1 cellular context compared by ENCODE assay signal in the genomic region with DNA sequence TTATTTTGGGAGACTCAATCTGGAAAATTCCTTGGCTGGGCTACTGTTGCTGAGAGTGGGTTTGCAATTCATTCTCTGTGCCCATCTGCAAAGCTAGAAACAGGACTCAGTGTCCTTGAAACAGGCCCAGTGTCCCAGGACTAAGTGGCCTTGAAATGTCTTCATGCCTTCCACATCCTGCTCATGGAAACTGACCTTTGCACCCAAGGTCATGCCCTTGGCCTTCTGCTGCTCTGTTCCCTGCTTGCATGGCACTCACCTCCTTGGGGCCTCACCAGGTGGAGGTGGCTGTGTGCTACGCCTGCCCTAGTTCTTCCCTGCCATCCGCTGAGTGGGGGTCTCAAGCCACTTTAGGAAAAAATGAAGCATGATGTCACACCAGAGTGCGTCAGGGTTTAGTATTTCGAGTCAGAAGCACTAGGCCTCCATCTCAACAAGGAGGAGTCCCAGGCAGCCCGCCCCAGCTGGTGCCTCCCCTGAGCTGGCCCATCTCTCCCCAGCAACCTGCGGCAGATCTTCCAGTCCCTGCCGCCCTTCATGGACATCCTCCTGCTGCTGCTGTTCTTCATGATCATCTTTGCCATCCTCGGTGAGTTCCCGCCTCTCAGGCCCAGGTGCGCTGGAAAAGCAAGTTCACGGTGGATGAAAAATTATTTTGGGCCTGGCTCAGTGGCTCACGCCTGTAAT.
TF ChIP-seq lines count a peak whose summit lies in the region.

No MANE protein-coding gene starts in this region.

TF ChIP-seq in HepG2, 621 proteins besides CTCF, POLR2A, EP300 and RAD21 (continued from another document and continues in another):
- TF ChIP-seq, protein P1, sequence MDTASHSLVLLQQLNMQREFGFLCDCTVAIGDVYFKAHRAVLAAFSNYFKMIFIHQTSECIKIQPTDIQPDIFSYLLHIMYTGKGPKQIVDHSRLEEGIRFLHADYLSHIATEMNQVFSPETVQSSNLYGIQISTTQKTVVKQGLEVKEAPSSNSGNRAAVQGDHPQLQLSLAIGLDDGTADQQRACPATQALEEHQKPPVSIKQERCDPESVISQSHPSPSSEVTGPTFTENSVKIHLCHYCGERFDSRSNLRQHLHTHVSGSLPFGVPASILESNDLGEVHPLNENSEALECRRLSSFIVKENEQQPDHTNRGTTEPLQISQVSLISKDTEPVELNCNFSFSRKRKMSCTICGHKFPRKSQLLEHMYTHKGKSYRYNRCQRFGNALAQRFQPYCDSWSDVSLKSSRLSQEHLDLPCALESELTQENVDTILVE (CRISPR knock-in tag; IDR thresholded peaks at IDR 0.05): no peak
- TF ChIP-seq KDM1A (CRISPR knock-in tag; IDR thresholded peaks at IDR 0.05): no peak
- no peak for TF ChIP-seq ZNF431 (CRISPR knock-in tag; IDR thresholded peaks at IDR 0.05; ENCODE audit: borderline replicate concordance, low read depth)
- TF ChIP-seq, protein P2, sequence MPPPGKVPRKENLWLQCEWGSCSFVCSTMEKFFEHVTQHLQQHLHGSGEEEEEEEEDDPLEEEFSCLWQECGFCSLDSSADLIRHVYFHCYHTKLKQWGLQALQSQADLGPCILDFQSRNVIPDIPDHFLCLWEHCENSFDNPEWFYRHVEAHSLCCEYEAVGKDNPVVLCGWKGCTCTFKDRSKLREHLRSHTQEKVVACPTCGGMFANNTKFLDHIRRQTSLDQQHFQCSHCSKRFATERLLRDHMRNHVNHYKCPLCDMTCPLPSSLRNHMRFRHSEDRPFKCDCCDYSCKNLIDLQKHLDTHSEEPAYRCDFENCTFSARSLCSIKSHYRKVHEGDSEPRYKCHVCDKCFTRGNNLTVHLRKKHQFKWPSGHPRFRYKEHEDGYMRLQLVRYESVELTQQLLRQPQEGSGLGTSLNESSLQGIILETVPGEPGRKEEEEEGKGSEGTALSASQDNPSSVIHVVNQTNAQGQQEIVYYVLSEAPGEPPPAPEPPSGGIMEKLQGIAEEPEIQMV (CRISPR knock-in tag; IDR thresholded peaks at IDR 0.05; ENCODE audit: low read depth): no peak
- TF ChIP-seq FOXO4 (CRISPR knock-in tag; conservative IDR thresholded peaks at IDR 0.05): no peak
- no peak for TF ChIP-seq ZNF205 (CRISPR knock-in tag; IDR thresholded peaks at IDR 0.05)
- TF ChIP-seq ZNF251 (CRISPR knock-in tag; IDR thresholded peaks at IDR 0.05): no peak
- no peak for TF ChIP-seq SP5 (CRISPR knock-in tag; IDR thresholded peaks at IDR 0.05; ENCODE audit: borderline replicate concordance, low read depth)
- TF ChIP-seq TCF7L2 (IDR thresholded peaks at IDR 0.05; ENCODE audit: low read depth, low read length): no peak
- TF ChIP-seq THYN1 (CRISPR knock-in tag; IDR thresholded peaks at IDR 0.05; ENCODE audit: borderline replicate concordance, low read depth): no peak
- no peak for TF ChIP-seq RBFOX2 (IDR thresholded peaks at IDR 0.05; ENCODE audit: low read depth, low read length)
- no peak for TF ChIP-seq ZNF383 (CRISPR knock-in tag; IDR thresholded peaks at IDR 0.05; ENCODE audit: borderline replicate concordance)
- TF ChIP-seq, protein P3, sequence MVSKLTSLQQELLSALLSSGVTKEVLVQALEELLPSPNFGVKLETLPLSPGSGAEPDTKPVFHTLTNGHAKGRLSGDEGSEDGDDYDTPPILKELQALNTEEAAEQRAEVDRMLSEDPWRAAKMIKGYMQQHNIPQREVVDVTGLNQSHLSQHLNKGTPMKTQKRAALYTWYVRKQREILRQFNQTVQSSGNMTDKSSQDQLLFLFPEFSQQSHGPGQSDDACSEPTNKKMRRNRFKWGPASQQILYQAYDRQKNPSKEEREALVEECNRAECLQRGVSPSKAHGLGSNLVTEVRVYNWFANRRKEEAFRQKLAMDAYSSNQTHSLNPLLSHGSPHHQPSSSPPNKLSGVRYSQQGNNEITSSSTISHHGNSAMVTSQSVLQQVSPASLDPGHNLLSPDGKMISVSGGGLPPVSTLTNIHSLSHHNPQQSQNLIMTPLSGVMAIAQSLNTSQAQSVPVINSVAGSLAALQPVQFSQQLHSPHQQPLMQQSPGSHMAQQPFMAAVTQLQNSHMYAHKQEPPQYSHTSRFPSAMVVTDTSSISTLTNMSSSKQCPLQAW (CRISPR knock-in tag; IDR thresholded peaks at IDR 0.05): no peak
- TF ChIP-seq HMGXB4 (CRISPR knock-in tag; IDR thresholded peaks at IDR 0.05; ENCODE audit: borderline replicate concordance in 1 of 2, low read depth in 1 of 2): no peak
- no peak for TF ChIP-seq ZNF550 (CRISPR knock-in tag; IDR thresholded peaks at IDR 0.05; ENCODE audit: borderline replicate concordance)
- no peak for TF ChIP-seq CCDC6 (CRISPR knock-in tag; IDR thresholded peaks at IDR 0.05)
- TF ChIP-seq PTBP1 (IDR thresholded peaks at IDR 0.05; ENCODE audit: low read depth, low read length, poor library complexity, severe bottlenecking): no peak
- TF ChIP-seq TBX3 (IDR thresholded peaks at IDR 0.05; ENCODE audit: borderline replicate concordance): no peak
- TF ChIP-seq PAX8 (CRISPR knock-in tag; IDR thresholded peaks at IDR 0.05; ENCODE audit: borderline replicate concordance): no peak
- TF ChIP-seq NCOA1 (CRISPR knock-in tag; IDR thresholded peaks at IDR 0.05): no peak
- TF ChIP-seq ZBTB10 (CRISPR knock-in tag; IDR thresholded peaks at IDR 0.05; ENCODE audit: borderline replicate concordance): no peak
- peak; percentile 9; the same call in 1 of the 2 replicates for TF ChIP-seq HNF4G (IDR thresholded peaks at IDR 0.05; ENCODE audit: borderline replicate concordance, low read depth, low read length)
- no peak for TF ChIP-seq HNF4G (CRISPR knock-in tag; IDR thresholded peaks at IDR 0.05; ENCODE audit: borderline replicate concordance, low read depth)
- TF ChIP-seq ZNF142 (CRISPR knock-in tag; IDR thresholded peaks at IDR 0.05): no peak
- TF ChIP-seq IRF1 (CRISPR knock-in tag; IDR thresholded peaks at IDR 0.05; ENCODE audit: low read depth): no peak
- 0 out of 2 replicates have a peak, but pooled peaks have one; percentile 6 for TF ChIP-seq ZSCAN21 (CRISPR knock-in tag; IDR thresholded peaks at IDR 0.05; ENCODE audit: borderline replicate concordance)
- TF ChIP-seq TEF (CRISPR knock-in tag; IDR thresholded peaks at IDR 0.05): no peak
- TF ChIP-seq, protein P4, sequence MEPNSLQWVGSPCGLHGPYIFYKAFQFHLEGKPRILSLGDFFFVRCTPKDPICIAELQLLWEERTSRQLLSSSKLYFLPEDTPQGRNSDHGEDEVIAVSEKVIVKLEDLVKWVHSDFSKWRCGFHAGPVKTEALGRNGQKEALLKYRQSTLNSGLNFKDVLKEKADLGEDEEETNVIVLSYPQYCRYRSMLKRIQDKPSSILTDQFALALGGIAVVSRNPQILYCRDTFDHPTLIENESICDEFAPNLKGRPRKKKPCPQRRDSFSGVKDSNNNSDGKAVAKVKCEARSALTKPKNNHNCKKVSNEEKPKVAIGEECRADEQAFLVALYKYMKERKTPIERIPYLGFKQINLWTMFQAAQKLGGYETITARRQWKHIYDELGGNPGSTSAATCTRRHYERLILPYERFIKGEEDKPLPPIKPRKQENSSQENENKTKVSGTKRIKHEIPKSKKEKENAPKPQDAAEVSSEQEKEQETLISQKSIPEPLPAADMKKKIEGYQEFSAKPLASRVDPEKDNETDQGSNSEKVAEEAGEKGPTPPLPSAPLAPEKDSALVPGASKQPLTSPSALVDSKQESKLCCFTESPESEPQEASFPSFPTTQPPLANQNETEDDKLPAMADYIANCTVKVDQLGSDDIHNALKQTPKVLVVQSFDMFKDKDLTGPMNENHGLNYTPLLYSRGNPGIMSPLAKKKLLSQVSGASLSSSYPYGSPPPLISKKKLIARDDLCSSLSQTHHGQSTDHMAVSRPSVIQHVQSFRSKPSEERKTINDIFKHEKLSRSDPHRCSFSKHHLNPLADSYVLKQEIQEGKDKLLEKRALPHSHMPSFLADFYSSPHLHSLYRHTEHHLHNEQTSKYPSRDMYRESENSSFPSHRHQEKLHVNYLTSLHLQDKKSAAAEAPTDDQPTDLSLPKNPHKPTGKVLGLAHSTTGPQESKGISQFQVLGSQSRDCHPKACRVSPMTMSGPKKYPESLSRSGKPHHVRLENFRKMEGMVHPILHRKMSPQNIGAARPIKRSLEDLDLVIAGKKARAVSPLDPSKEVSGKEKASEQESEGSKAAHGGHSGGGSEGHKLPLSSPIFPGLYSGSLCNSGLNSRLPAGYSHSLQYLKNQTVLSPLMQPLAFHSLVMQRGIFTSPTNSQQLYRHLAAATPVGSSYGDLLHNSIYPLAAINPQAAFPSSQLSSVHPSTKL (CRISPR knock-in tag; IDR thresholded peaks at IDR 0.05): peak; percentile 57
